9 cellular contexts compared by ENCODE assay signal in the genomic region with DNA sequence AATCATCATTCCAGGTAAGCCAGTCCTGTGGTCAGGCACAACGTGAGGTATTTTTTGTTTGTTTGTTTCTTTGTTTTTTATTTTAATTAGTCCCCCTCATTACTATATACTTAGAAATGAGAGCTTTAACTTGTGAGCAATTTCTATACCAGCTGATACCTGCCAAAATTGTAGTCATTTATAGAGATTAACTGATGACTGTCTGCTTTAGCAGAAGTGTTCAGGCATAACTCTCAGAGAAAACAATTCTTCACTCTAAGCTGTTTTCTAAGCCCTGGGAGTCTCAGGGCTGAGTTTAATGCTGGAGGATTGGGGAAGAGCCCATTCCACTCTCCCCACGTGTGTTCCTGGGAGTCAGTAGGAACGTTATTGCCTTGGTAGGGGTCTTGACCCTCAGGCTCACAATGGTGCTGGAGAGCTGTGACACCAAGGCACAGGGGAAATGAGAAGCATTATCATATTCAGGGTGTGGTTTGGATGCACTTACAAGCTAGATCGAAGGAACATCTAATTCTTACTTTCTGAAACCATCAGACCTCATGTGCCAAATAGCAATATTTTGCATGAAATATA.
DNase-seq lines count a peak whose midpoint lies in the region; ATAC-seq and TF ChIP-seq lines count a peak whose summit lies in the region.
"Had no signal": no experiment of that assay in that cellular context is flagged by ENCODE, and none has a peak within 500 bp of the region (broad histone marks: within the 10 kb centered on the region; RNA-seq: fewer than 3 reads in every experiment).

No MANE protein-coding gene starts in this region.

- no peak for TF ChIP-seq POLR2A in Peyer's patch (IDR thresholded peaks at IDR 0.05)

- DNase-seq in AG04449 (ENCODE audit: low read depth, low spot score) (no peak), Peyer's patch (no peak), osteoblast (ENCODE audit: insufficient read length, low spot score, missing footprints) (no peak), NCI-H2171 (lab: John Stamatoyannopoulos, UW) (no peak), KBM-7 (no peak)
- DNase-seq in effector memory CD8-positive, alpha-beta T cell = no peak
- DNase-seq: aorta had no signal

- H3K27me3 Mint-ChIP-seq in effector memory CD8-positive, alpha-beta T cell = no peaks in the 10 kb centered on the region

- H3K27ac ChIP-seq in Peyer's patch = peak overlapping the region; percentile 6 to 71 (median 48)
- peak overlapping the region; percentile 88 for H3K27ac ChIP-seq in osteoblast (ENCODE audit: low read depth, low read length)

- in situ Hi-C loops in KBM-7 (cut with MboI; ENCODE audit: low pct_unique_long_range_greater_than_20kb, low sequenced_read_pairs) = no loop called here

- H3K27me3 ChIP-seq in Peyer's patch (no peaks in the 10 kb centered on the region), osteoblast (ENCODE audit: insufficient read depth, low read length) (no peaks in the 10 kb centered on the region)

- POLR2A ChIA-PET in AG04449 (lab: Yijun Ruan, JAX) = interaction anchor here (1.5 to 2.1 kb wide), 4 partner anchors 9 to 51 kb away, joined by 4 to 14 read pairs (median 7); no protein-coding TSS in a partner anchor

- H3K9me3 Mint-ChIP-seq in effector memory CD8-positive, alpha-beta T cell = no peaks in the 10 kb centered on the region

- H3K4me1 ChIP-seq in Peyer's patch (peaks cover 0 to 10% (median 0%) of the 10 kb centered on the region in 4 donors), osteoblast (ENCODE audit: insufficient read depth, low read length) (peaks cover 41% of the 10 kb centered on the region)

- no peak overlapping the region for H3K4me3 Mint-ChIP-seq in effector memory CD8-positive, alpha-beta T cell

- H3K9me3 ChIP-seq in Peyer's patch (no peaks in the 10 kb centered on the region), osteoblast (ENCODE audit: low read depth, low read length) (no peaks in the 10 kb centered on the region)

- H3K79me2 ChIP-seq in osteoblast (ENCODE audit: insufficient read depth, low read length) = peaks cover 80% of the 10 kb centered on the region

- peaks cover 36% of the 10 kb centered on the region for H4K20me1 ChIP-seq in osteoblast (ENCODE audit: insufficient read depth, low read length)

- peaks cover 0 to 25% (median 7%) of the 10 kb centered on the region in 3 donors for H3K36me3 ChIP-seq in Peyer's patch
- H3K36me3 ChIP-seq in osteoblast (ENCODE audit: insufficient read depth, low read length) = peaks cover 72% of the 10 kb centered on the region

- peaks cover 48 to 49% of the 10 kb centered on the region in 2 donors for H3K4me1 Mint-ChIP-seq in effector memory CD8-positive, alpha-beta T cell (ENCODE audit: low read depth in 2 of 2)

- peak overlapping the region; percentile 32 for H3K4me3 ChIP-seq in AG04449 (ENCODE audit: low read depth, low read length)
- peak overlapping the region in 1 of 4 donors; percentile 22 for H3K4me3 ChIP-seq in Peyer's patch
- peak overlapping the region; percentile 49 for H3K4me3 ChIP-seq in osteoblast (ENCODE audit: insufficient read depth, low read length)

- CTCF ChIA-PET in AG04449 (lab: Yijun Ruan, JAX) = interaction anchor here (0.6 to 3.2 kb wide), 5 partner anchors 12 to 149 kb away, joined by 3 to 10 read pairs (median 3); no protein-coding TSS in a partner anchor

- H3K27ac Mint-ChIP-seq in effector memory CD8-positive, alpha-beta T cell = peak overlapping the region; percentile 63 to 72

- H3K4me2 ChIP-seq in osteoblast (ENCODE audit: insufficient read depth, low read length) = peak overlapping the region; percentile 57

- peaks cover 67% of the 10 kb centered on the region for H3K36me3 Mint-ChIP-seq in effector memory CD8-positive, alpha-beta T cell (ENCODE audit: insufficient read depth)

- no peak overlapping the region for H2AFZ ChIP-seq in osteoblast (ENCODE audit: low read length)

- ATAC-seq in effector memory CD8-positive, alpha-beta T cell (replicated peaks) = no peak
- ATAC-seq in HG02970 (IDR thresholded peaks at IDR 0.05; ENCODE audit: low FRiP score, unreplicated experiment) (no peak), HG02642 (IDR thresholded peaks at IDR 0.05; ENCODE audit: poor library complexity, unreplicated experiment) (no peak)

- TF ChIP-seq CTCF in AG04449 (IDR thresholded peaks at IDR 0.05; ENCODE audit: insufficient read depth, low read length, missing control alignments) (no peak), Peyer's patch (IDR thresholded peaks at IDR 0.05) (no peak), osteoblast (IDR thresholded peaks at IDR 0.05; ENCODE audit: extremely low read depth, low read depth, low read length) (no peak)
